In genomic region chr15:70799667-70800450, GRCh38 we compare ENCODE assay signal across 8 cellular contexts. TPM values are rescaled to one million over a fixed set of nuclear protein-coding genes. Genes with fewer than 3 reads are reported as not detected.
DNase-seq lines count a peak whose midpoint lies in the region; ATAC-seq and TF ChIP-seq lines count a peak whose summit lies in the region.

No MANE protein-coding gene starts in this region.

- H4K91ac ChIP-seq in mesenchymal stem cell (ENCODE audit: low read length): peak overlapping the region; percentile 77

- peak overlapping the region in 1 of 2 experiments; percentile 81 for H3K4ac ChIP-seq in mesenchymal stem cell (ENCODE audit: low read depth in 1 of 2, low read length in 2 of 2)

- DNase-seq in Right ventricle myocardium inferior (ENCODE audit: missing footprints) (peak; percentile 27), cardiac septum (ENCODE audit: low spot score) (no peak), epidermal melanocyte (ENCODE audit: insufficient read length, low spot score) (peak; percentile 95), mesenchymal stem cell (peak; percentile 98), aorta (peak in 1 of 2 donors; percentile 64), OCI-LY7 (ENCODE audit: low spot score) (no peak)

- H2AK5ac ChIP-seq in mesenchymal stem cell (ENCODE audit: low read length, severe bottlenecking): peak overlapping the region; percentile 97

- peak overlapping the region in 1 of 2 experiments; percentile 11 for H3K4me3 ChIP-seq in mesenchymal stem cell (ENCODE audit: insufficient read depth in 1 of 2, low read depth in 1 of 2, low read length in 2 of 2)
- no peak overlapping the region for H3K4me3 ChIP-seq in aorta (ENCODE audit: low read length in 2 of 2)
- H3K4me3 ChIP-seq in OCI-LY7 (ENCODE audit: low read depth, low read length, poor library complexity, severe bottlenecking): no peak overlapping the region

- intact Hi-C loops in Right ventricle myocardium inferior (cut with DNase I): no loop called here
- intact Hi-C loops in cardiac septum (cut with DNase I): loop anchor here (5.0 kb wide), 1 partner anchor 38 kb away; the partner anchor contains the start of gene UACA
- intact Hi-C loops in aorta (cut with DNase I): loop anchor here in 1 of 2 donors (1.0 to 10.0 kb wide), 2 partner anchors 37 to 55 kb away; partner anchors contain the start of gene UACA
- intact Hi-C loops in OCI-LY7 (cut with micrococcal nuclease; ENCODE audit: unreplicated experiment): no loop called here

- CTCF ChIA-PET in OCI-LY7 (lab: Charles Lee; ENCODE audit: unreplicated experiment): no interaction called here

- H3K9ac ChIP-seq in mesenchymal stem cell (ENCODE audit: low read length): peak overlapping the region; percentile 72

- BruUV-seq in OCI-LY7 (replicated peaks; lab: Mats Ljungman, UMichigan): no TSS peak

- H3K27me3 ChIP-seq in mesenchymal stem cell (ENCODE audit: control insufficient read depth in 1 of 2, insufficient read depth in 1 of 2, low read length in 2 of 2): no peaks in the 10 kb centered on the region
- no peaks in the 10 kb centered on the region for H3K27me3 ChIP-seq in aorta (ENCODE audit: control insufficient read depth in 1 of 2, insufficient read depth in 2 of 2, low read length in 1 of 2)

- no peaks in the 10 kb centered on the region for H3K9me2 ChIP-seq in OCI-LY7 (ENCODE audit: insufficient read depth, low read length)

- peak overlapping the region; percentile 61 to 93 for H2BK12ac ChIP-seq in mesenchymal stem cell (ENCODE audit: low read length in 2 of 2)

- peak overlapping the region; percentile 62 for H2BK15ac ChIP-seq in mesenchymal stem cell (ENCODE audit: low read depth, poor library complexity, severe bottlenecking)

- H3K4me1 ChIP-seq in mesenchymal stem cell (ENCODE audit: control insufficient read depth, insufficient read depth, low read depth, low read length): peaks cover 16% of the 10 kb centered on the region
- peaks cover 0 to 3% of the 10 kb centered on the region in 2 donors for H3K4me1 ChIP-seq in aorta (ENCODE audit: control insufficient read depth in 1 of 2, insufficient read depth in 2 of 2, low read length in 2 of 2)
- H3K4me1 ChIP-seq in OCI-LY7 (ENCODE audit: insufficient read depth, low read length, poor library complexity, severe bottlenecking): no peaks in the 10 kb centered on the region

- no peaks in the 10 kb centered on the region for H3K79me2 ChIP-seq in OCI-LY7 (ENCODE audit: insufficient read depth, low read depth, low read length)

- H3K4me2 ChIP-seq in mesenchymal stem cell (ENCODE audit: low read length, poor library complexity, severe bottlenecking): peak overlapping the region; percentile 25
- no peak overlapping the region for H3K4me2 ChIP-seq in OCI-LY7 (ENCODE audit: low read length)

- H2BK120ac ChIP-seq in mesenchymal stem cell (ENCODE audit: low read depth, low read length): peak overlapping the region; percentile 12

- TF ChIP-seq CTCF in OCI-LY7 (conservative IDR thresholded peaks at IDR 0.05; ENCODE audit: low read length): no peak

- no peak overlapping the region for H4K8ac ChIP-seq in mesenchymal stem cell (ENCODE audit: low read length)

- H2AFZ ChIP-seq in mesenchymal stem cell (ENCODE audit: low read depth, low read length) (no peak overlapping the region), OCI-LY7 (ENCODE audit: low read length) (no peak overlapping the region)

- H3K36me3 ChIP-seq in mesenchymal stem cell (ENCODE audit: control insufficient read depth in 1 of 2, insufficient read depth in 2 of 2, low read depth in 1 of 2, low read length in 2 of 2) (no peaks in the 10 kb centered on the region), aorta (ENCODE audit: control insufficient read depth in 1 of 2, insufficient read depth in 2 of 2, low read length in 1 of 2) (no peaks in the 10 kb centered on the region), OCI-LY7 (ENCODE audit: insufficient read depth, low read length) (no peaks in the 10 kb centered on the region)

- H3K27ac ChIP-seq in mesenchymal stem cell (ENCODE audit: low read length, poor library complexity, severe bottlenecking) (peak overlapping the region; percentile 91), aorta (ENCODE audit: low read depth in 1 of 2, low read length in 2 of 2) (peak overlapping the region in 1 of 2 donors; percentile 20), OCI-LY7 (ENCODE audit: low read depth, low read length, poor library complexity, severe bottlenecking) (no peak overlapping the region)

- ATAC-seq in Right ventricle myocardium inferior: peak; percentile 75
- peak; percentile 82 for ATAC-seq in aorta (ENCODE audit: low FRiP score)
- no peak for ATAC-seq in HG03159 (IDR thresholded peaks at IDR 0.05; ENCODE audit: unreplicated experiment)
- ATAC-seq in GM21526 (IDR thresholded peaks at IDR 0.05; ENCODE audit: low FRiP score, unreplicated experiment): no peak

- peak overlapping the region; percentile 63 to 87 for H3K18ac ChIP-seq in mesenchymal stem cell (ENCODE audit: low read depth in 1 of 2, low read length in 2 of 2)

- no peak overlapping the region for H2BK5ac ChIP-seq in mesenchymal stem cell (ENCODE audit: low read depth, low read length, poor library complexity, severe bottlenecking)

- H3K9me3 ChIP-seq in mesenchymal stem cell (ENCODE audit: control insufficient read depth, low read length) (no peaks in the 10 kb centered on the region), aorta (ENCODE audit: control insufficient read depth, low read length) (no peaks in the 10 kb centered on the region), OCI-LY7 (ENCODE audit: low read length) (no peaks in the 10 kb centered on the region)

- no peaks in the 10 kb centered on the region for H3K79me1 ChIP-seq in mesenchymal stem cell (replicated peaks; ENCODE audit: low read length, poor library complexity, severe bottlenecking)

- no peak overlapping the region for H3K23ac ChIP-seq in mesenchymal stem cell (ENCODE audit: low read length in 2 of 2)

- no peaks in the 10 kb centered on the region for H4K20me1 ChIP-seq in OCI-LY7 (ENCODE audit: insufficient read depth, low read length)

- H3K14ac ChIP-seq in mesenchymal stem cell (ENCODE audit: low read length in 2 of 2): no peak overlapping the region

- POLR2A ChIA-PET in OCI-LY7 (lab: Charles Lee): no interaction called here

- WGBS in mesenchymal stem cell: 34% methylated on average over 9 of the region's 9 CpGs
- WGBS in aorta, 2 donors: 39 to 48% methylated on average over 9 of the region's 9 CpGs

RNA-seq across cellular contexts. Expression of gene UACA, which starts 36.5 kb away (rescaled TPM):
- total RNA-seq in Right ventricle myocardium inferior: 25.8 TPM
- 78.0 TPM for total RNA-seq in cardiac septum
- 56.0 TPM for polyA plus RNA-seq in mesenchymal stem cell (2013, experiment 1 of 2)
- 52.3 TPM for polyA plus RNA-seq in mesenchymal stem cell (2013, experiment 2 of 2)
- total RNA-seq in aorta: 100 to 1,000 TPM; 114 to 132 TPM
- polyA plus RNA-seq in aorta: 100 to 1,000 TPM in 1 of 2 donors, 10 to 100 TPM in 1; 59.6 to 185 TPM
- not detected in 2 replicates for total RNA-seq in OCI-LY7 (2014; rRNA removed; shearing (Covaris generic))
- total RNA-seq in OCI-LY7 (2022): not detected in 2 replicates

RNA-seq across cellular contexts. Expression of gene LARP6, which starts 54.1 kb away (rescaled TPM):
- total RNA-seq in Right ventricle myocardium inferior (55.7 TPM), cardiac septum (37.8 TPM), aorta (10 to 100 TPM; 42.2 to 49.7 TPM), OCI-LY7 (2022) (not detected in 2 replicates)
- 57.0 TPM for polyA plus RNA-seq in mesenchymal stem cell (2013, experiment 1 of 2)
- 60.3 TPM for polyA plus RNA-seq in mesenchymal stem cell (2013, experiment 2 of 2)
- 10 to 100 TPM; 31.2 to 73.3 TPM for polyA plus RNA-seq in aorta
- total RNA-seq in OCI-LY7 (2014; rRNA removed; shearing (Covaris generic)): not detected in 2 replicates

Comparison
In these comparisons a context has a peak if more than half of its experiments do, and no peak if none do; other contexts are left out.
1. DNase-seq: peak in Right ventricle myocardium inferior (single experiment), epidermal melanocyte (single experiment) and mesenchymal stem cell (single experiment); none in cardiac septum (single experiment) and OCI-LY7 (single experiment).
2. ATAC-seq: peak in Right ventricle myocardium inferior (single experiment) and aorta (single experiment); none in HG03159 (single experiment) and GM21526 (single experiment).
3. RNA of gene UACA, which starts 36.5 kb away (total RNA-seq): 114 to 132 TPM in aorta, 78.0 TPM in cardiac septum (single experiment) and 25.8 TPM in Right ventricle myocardium inferior (single experiment); not detected in OCI-LY7; every median in the first group is over 10 times any median in the second.
4. RNA of gene LARP6, which starts 54.1 kb away (total RNA-seq): 55.7 TPM in Right ventricle myocardium inferior (single experiment), 42.2 to 49.7 TPM in aorta and 37.8 TPM in cardiac septum (single experiment); not detected in OCI-LY7; every median in the first group is over 10 times any median in the second.